22 cellular contexts compared by ENCODE assay signal in the genomic region with DNA sequence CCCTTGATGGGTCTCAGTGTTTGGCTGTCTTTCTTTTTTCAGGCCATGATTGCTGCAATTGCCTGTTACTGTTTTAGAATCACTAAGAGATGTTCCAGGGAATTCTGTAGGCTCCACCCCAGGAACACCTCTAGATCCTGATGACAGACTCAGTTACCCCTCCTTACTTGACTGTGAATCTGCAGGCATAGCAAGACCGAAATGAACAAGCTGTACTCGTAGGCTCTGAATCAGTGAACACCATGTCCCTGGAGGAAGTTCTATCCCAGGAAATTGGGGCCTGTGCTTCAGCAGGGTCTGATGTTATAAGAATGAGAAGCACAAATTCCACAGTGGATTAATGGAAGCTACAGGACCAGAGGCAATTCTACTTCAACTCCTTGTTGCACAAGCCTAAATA.
DNase-seq lines count a peak whose midpoint lies in the region; ATAC-seq, FAIRE-seq and TF ChIP-seq lines count a peak whose summit lies in the region.
"Had no signal": no experiment of that assay in that cellular context is flagged by ENCODE, and none has a peak within 500 bp of the region (broad histone marks: within the 10 kb centered on the region; RNA-seq: fewer than 3 reads in every experiment).

No MANE protein-coding gene starts in this region.

- H3K27ac ChIP-seq in trophoblast cell (ENCODE audit: low read depth, low read length) (no peak overlapping the region), testis (peak overlapping the region; percentile 69 to 89)
- H3K27ac ChIP-seq: brain microvascular endothelial cell, HL-60 had no signal

- peak overlapping the region; percentile 14 for H4K91ac ChIP-seq in trophoblast cell (ENCODE audit: low read depth, low read length)

- no peak overlapping the region for H3K9ac ChIP-seq in trophoblast cell (ENCODE audit: low read length)

- TF ChIP-seq POLR2A in testis (IDR thresholded peaks at IDR 0.05) (no peak), GM12891 (IDR thresholded peaks at IDR 0.05; ENCODE audit: low read depth, low read length) (no peak)

- FAIRE-seq in GM12891 (lab: Jason Lieb, UNC), result no peak
- FAIRE-seq: colon, RCC 7860 had no signal

- no peak for TF ChIP-seq CTCF in testis (IDR thresholded peaks at IDR 0.05)

- peaks cover 38% of the 10 kb centered on the region for H3K27me3 Mint-ChIP-seq in stimulated activated naive CD8-positive, alpha-beta T cell treated with anti-CD3 and anti-CD28 coated beads, Interleukin-15, amount 100 ng/mL, for 72 hours

- no peak overlapping the region for H3K4me3 Mint-ChIP-seq in stimulated activated naive CD8-positive, alpha-beta T cell treated with anti-CD3 and anti-CD28 coated beads, Interleukin-15, amount 100 ng/mL, for 72 hours
- H3K4me3 Mint-ChIP-seq: activated naive CD8-positive, alpha-beta T cell treated with anti-CD3 and anti-CD28 coated beads, Interleukin-2, amount 10 ng/mL, durations not matched to agents 7 days and 5 days; WTC11 had no signal

- H3K9me3 ChIP-seq in trophoblast cell (ENCODE audit: insufficient read depth, low read depth, low read length), result no peaks in the 10 kb centered on the region
- no peaks in the 10 kb centered on the region for H3K9me3 ChIP-seq in testis
- H3K9me3 ChIP-seq: SK-N-SH had no signal

- no peak overlapping the region for H2AK5ac ChIP-seq in trophoblast cell (ENCODE audit: low read length)

- no peak overlapping the region for H2BK5ac ChIP-seq in trophoblast cell (ENCODE audit: low read depth, low read length, poor library complexity)

- intact Hi-C loops in left cardiac atrium (cut with DNase I), result loop anchor here in 1 of 2 donors (2.0 kb wide), 1 partner anchor 57 kb away; no protein-coding TSS in a partner anchor
- intact Hi-C loops in testis (cut with DNase I; ENCODE audit: low total_unique reads), result no loop called here

- peak; percentile 50 for DNase-seq in amniotic epithelial cell (ENCODE audit: low read depth)
- no peak for DNase-seq in left cardiac atrium
- DNase-seq in trophoblast cell, result no peak
- DNase-seq in testis, result peak; percentile 70
- DNase-seq in GM12891 (ENCODE audit: insufficient read length, low spot score), result no peak
- DNase-seq in stimulated activated naive CD8-positive, alpha-beta T cell treated with anti-CD3 and anti-CD28 coated beads, Interleukin-15, amount 100 ng/mL, for 72 hours, result no peak
- DNase-seq in NCI-H345 (lab: John Stamatoyannopoulos, UW), result no peak
- DNase-seq: activated CD4-positive, alpha-beta T cell treated with anti-CD3 and anti-CD28 coated beads, Interleukin-2, amount 50 U/mL, for 4 hours; activated effector memory CD4-positive, alpha-beta T cell treated with Interleukin-2 at 50 U/mL for 16 hours; activated naive CD8-positive, alpha-beta T cell treated with anti-CD3 and anti-CD28 coated beads, Interleukin-2, amount 10 ng/mL, durations not matched to agents 7 days and 5 days; brain microvascular endothelial cell; glutamatergic neuron; midbrain; NCI-H1105 treated with DMSO at 0.1 percent for 48 hours; NCI-H2107; NCI-H524; SK-N-SH had no signal

- peaks cover 2% of the 10 kb centered on the region for H3K79me2 ChIP-seq in trophoblast cell (ENCODE audit: control insufficient read depth, insufficient read depth, low read length, poor library complexity)

- no peaks in the 10 kb centered on the region for H3K79me1 ChIP-seq in trophoblast cell (ENCODE audit: low read length)

- no peaks in the 10 kb centered on the region for H3K4me1 Mint-ChIP-seq in stimulated activated naive CD8-positive, alpha-beta T cell treated with anti-CD3 and anti-CD28 coated beads, Interleukin-15, amount 100 ng/mL, for 72 hours
- H3K4me1 Mint-ChIP-seq: activated naive CD8-positive, alpha-beta T cell treated with anti-CD3 and anti-CD28 coated beads, Interleukin-2, amount 10 ng/mL, durations not matched to agents 7 days and 5 days; WTC11 had no signal

- H3K23ac ChIP-seq in trophoblast cell (ENCODE audit: low read length), result no peak overlapping the region

- H2AFZ ChIP-seq in trophoblast cell (ENCODE audit: insufficient read depth, low read length, poor library complexity), result no peak overlapping the region

- no peak overlapping the region for H4K12ac ChIP-seq in trophoblast cell (ENCODE audit: low read depth, low read length)

- no peak overlapping the region for H3K14ac ChIP-seq in trophoblast cell (ENCODE audit: low read length)

- no peak overlapping the region for H3K18ac ChIP-seq in trophoblast cell (ENCODE audit: low read length)

- H2BK12ac ChIP-seq in trophoblast cell (ENCODE audit: low read length), result no peak overlapping the region

- no peak overlapping the region for H4K8ac ChIP-seq in trophoblast cell (ENCODE audit: low read depth, low read length)

- H3K4ac ChIP-seq in trophoblast cell (ENCODE audit: low read depth, low read length), result no peak overlapping the region

- H3K9me3 Mint-ChIP-seq in stimulated activated naive CD8-positive, alpha-beta T cell treated with anti-CD3 and anti-CD28 coated beads, Interleukin-15, amount 100 ng/mL, for 72 hours, result peaks cover 0 to 5% of the 10 kb centered on the region in 2 donors
- H3K9me3 Mint-ChIP-seq: activated naive CD8-positive, alpha-beta T cell treated with anti-CD3 and anti-CD28 coated beads, Interleukin-2, amount 10 ng/mL, durations not matched to agents 7 days and 5 days had no signal

- no peak overlapping the region for H2BK120ac ChIP-seq in trophoblast cell (ENCODE audit: insufficient read depth, low read length, poor library complexity)

- no peak overlapping the region for H3K4me2 ChIP-seq in trophoblast cell (ENCODE audit: low read length)

- WGBS in trophoblast cell (ENCODE audit: extremely low coverage, insufficient coverage, insufficient read length), result no CpG with 5 or more reads among the region's 2 CpGs
- 43 to 74% methylated on average over 2 of the region's 2 CpGs for WGBS in testis, 2 donors

- H3K4me1 ChIP-seq in trophoblast cell (ENCODE audit: control insufficient read depth in 1 of 2, insufficient read depth in 2 of 2, low read length in 2 of 2) (no peaks in the 10 kb centered on the region), testis (peaks cover 26% of the 10 kb centered on the region)

- no peak overlapping the region for H3K27ac Mint-ChIP-seq in stimulated activated naive CD8-positive, alpha-beta T cell treated with anti-CD3 and anti-CD28 coated beads, Interleukin-15, amount 100 ng/mL, for 72 hours
- H3K27ac Mint-ChIP-seq: activated naive CD8-positive, alpha-beta T cell treated with anti-CD3 and anti-CD28 coated beads, Interleukin-2, amount 10 ng/mL, durations not matched to agents 7 days and 5 days; WTC11 had no signal

- no peaks in the 10 kb centered on the region for H3K27me3 ChIP-seq in trophoblast cell (ENCODE audit: insufficient read depth, low read length)
- no peaks in the 10 kb centered on the region for H3K27me3 ChIP-seq in testis
- H3K27me3 ChIP-seq: brain microvascular endothelial cell had no signal

- H3K4me3 ChIP-seq in trophoblast cell (ENCODE audit: low read depth, low read length), result no peak overlapping the region
- no peak overlapping the region for H3K4me3 ChIP-seq in testis

- ATAC-seq in left cardiac atrium (peak; percentile 6 to 15), HG02588 (IDR thresholded peaks at IDR 0.05; ENCODE audit: unreplicated experiment) (no peak)
- ATAC-seq in stimulated activated naive CD8-positive, alpha-beta T cell treated with anti-CD3 and anti-CD28 coated beads, Interleukin-15, amount 100 ng/mL, for 72 hours, result no peak
- ATAC-seq: WTC11 had no signal

- H3K36me3 ChIP-seq in trophoblast cell (ENCODE audit: control insufficient read depth in 1 of 2, insufficient read depth in 2 of 2, low read length in 2 of 2) (no peaks in the 10 kb centered on the region), testis (ENCODE audit: low read depth, missing control alignments) (no peaks in the 10 kb centered on the region)
- H3K36me3 ChIP-seq: brain microvascular endothelial cell had no signal

TF ChIP-seq in GM12891, 5 proteins besides CTCF, POLR2A, EP300 and RAD21:
- TF ChIP-seq TAF1 (IDR thresholded peaks at IDR 0.05; ENCODE audit: low read depth, low read length) (no peak), POLR2AphosphoS5 (IDR thresholded peaks at IDR 0.05; ENCODE audit: low read depth, low read length) (no peak), PAX5 (IDR thresholded peaks at IDR 0.05; ENCODE audit: insufficient read depth, low read length, severe bottlenecking) (no peak), SPI1 (IDR thresholded peaks at IDR 0.05; ENCODE audit: low read depth, low read length) (no peak), POU2F2 (IDR thresholded peaks at IDR 0.05; ENCODE audit: low read depth, low read length) (no peak)

Comparison
In these comparisons a context has a peak if more than half of its experiments do, and no peak if none do; other contexts are left out.
1. DNase-seq: peak in amniotic epithelial cell (single experiment) and testis (single experiment); none in left cardiac atrium (single experiment), trophoblast cell (0 of 2), GM12891 (single experiment), stimulated activated naive CD8-positive, alpha-beta T cell treated with anti-CD3 and anti-CD28 coated beads, Interleukin-15, amount 100 ng/mL, for 72 hours (0 of 2) and NCI-H345 (single experiment).
2. ATAC-seq: peak in left cardiac atrium (2 of 2); none in HG02588 (single experiment) and stimulated activated naive CD8-positive, alpha-beta T cell treated with anti-CD3 and anti-CD28 coated beads, Interleukin-15, amount 100 ng/mL, for 72 hours (single experiment).